In genomic region chr3:60017631-60018030, GRCh38 we compare ENCODE assay signal across 9 cellular contexts.
DNase-seq lines count a peak whose midpoint lies in the region; ATAC-seq lines count a peak whose summit lies in the region.
"Had no signal": no experiment of that assay in that cellular context is flagged by ENCODE, and none has a peak within 500 bp of the region (broad histone marks: within the 10 kb centered on the region; RNA-seq: fewer than 3 reads in every experiment).

No MANE protein-coding gene starts in this region.

- H3K4me1 Mint-ChIP-seq in central memory CD8-positive, alpha-beta T cell: peaks cover 38% of the 10 kb centered on the region

- peak overlapping the region; percentile 56 for H3K4me3 Mint-ChIP-seq in central memory CD8-positive, alpha-beta T cell

- H3K36me3 Mint-ChIP-seq in central memory CD8-positive, alpha-beta T cell (ENCODE audit: insufficient read depth): peaks cover 6% of the 10 kb centered on the region

- no peaks in the 10 kb centered on the region for H3K27me3 Mint-ChIP-seq in central memory CD8-positive, alpha-beta T cell

- ATAC-seq in HG02870 (IDR thresholded peaks at IDR 0.05; ENCODE audit: unreplicated experiment): peak; percentile 70
- ATAC-seq in central memory CD8-positive, alpha-beta T cell (replicated peaks; ENCODE audit: extremely low read depth, poor library complexity, severe bottlenecking): peak; percentile 96
- no peak for ATAC-seq in HG03196 (IDR thresholded peaks at IDR 0.05; ENCODE audit: unreplicated experiment)
- no peak for ATAC-seq in GM21717 (IDR thresholded peaks at IDR 0.05; ENCODE audit: unreplicated experiment)

- DNase-seq in activated CD4-positive, CD25-positive, alpha-beta regulatory T cell treated with anti-CD3 and anti-CD28 coated beads, Interleukin-2, amount 50 U/mL, for 72 hours: peak; percentile 33
- DNase-seq in central memory CD8-positive, alpha-beta T cell (ENCODE audit: low spot score in 2 of 2): peak in 1 of 2 donors; percentile 63
- DNase-seq in stimulated activated naive CD4-positive, alpha-beta T cell (lab: John Stamatoyannopoulos, UW): peak; percentile 2 to 82 (median 59)
- DNase-seq in SKM-1 treated with dmso at 0.1 percent for 144 hours (lab: John Stamatoyannopoulos, UW; ENCODE audit: unreplicated experiment) (no peak), DMS153 (lab: John Stamatoyannopoulos, UW) (no peak)
- DNase-seq: colonic mucosa had no signal

- peak overlapping the region; percentile 93 for H3K27ac Mint-ChIP-seq in central memory CD8-positive, alpha-beta T cell (ENCODE audit: low read depth)

- H3K9me3 Mint-ChIP-seq in central memory CD8-positive, alpha-beta T cell: peaks cover 8% of the 10 kb centered on the region

Comparison
In these comparisons a context has a peak if more than half of its experiments do, and no peak if none do; other contexts are left out.
1. ATAC-seq: peak in HG02870 (single experiment) and central memory CD8-positive, alpha-beta T cell (single experiment); none in HG03196 (single experiment) and GM21717 (single experiment).
2. DNase-seq: peak in activated CD4-positive, CD25-positive, alpha-beta regulatory T cell treated with anti-CD3 and anti-CD28 coated beads, Interleukin-2, amount 50 U/mL, for 72 hours (single experiment) and stimulated activated naive CD4-positive, alpha-beta T cell (6 of 6); none in SKM-1 treated with dmso at 0.1 percent for 144 hours (single experiment) and DMS153 (single experiment).